In the genomic region with DNA sequence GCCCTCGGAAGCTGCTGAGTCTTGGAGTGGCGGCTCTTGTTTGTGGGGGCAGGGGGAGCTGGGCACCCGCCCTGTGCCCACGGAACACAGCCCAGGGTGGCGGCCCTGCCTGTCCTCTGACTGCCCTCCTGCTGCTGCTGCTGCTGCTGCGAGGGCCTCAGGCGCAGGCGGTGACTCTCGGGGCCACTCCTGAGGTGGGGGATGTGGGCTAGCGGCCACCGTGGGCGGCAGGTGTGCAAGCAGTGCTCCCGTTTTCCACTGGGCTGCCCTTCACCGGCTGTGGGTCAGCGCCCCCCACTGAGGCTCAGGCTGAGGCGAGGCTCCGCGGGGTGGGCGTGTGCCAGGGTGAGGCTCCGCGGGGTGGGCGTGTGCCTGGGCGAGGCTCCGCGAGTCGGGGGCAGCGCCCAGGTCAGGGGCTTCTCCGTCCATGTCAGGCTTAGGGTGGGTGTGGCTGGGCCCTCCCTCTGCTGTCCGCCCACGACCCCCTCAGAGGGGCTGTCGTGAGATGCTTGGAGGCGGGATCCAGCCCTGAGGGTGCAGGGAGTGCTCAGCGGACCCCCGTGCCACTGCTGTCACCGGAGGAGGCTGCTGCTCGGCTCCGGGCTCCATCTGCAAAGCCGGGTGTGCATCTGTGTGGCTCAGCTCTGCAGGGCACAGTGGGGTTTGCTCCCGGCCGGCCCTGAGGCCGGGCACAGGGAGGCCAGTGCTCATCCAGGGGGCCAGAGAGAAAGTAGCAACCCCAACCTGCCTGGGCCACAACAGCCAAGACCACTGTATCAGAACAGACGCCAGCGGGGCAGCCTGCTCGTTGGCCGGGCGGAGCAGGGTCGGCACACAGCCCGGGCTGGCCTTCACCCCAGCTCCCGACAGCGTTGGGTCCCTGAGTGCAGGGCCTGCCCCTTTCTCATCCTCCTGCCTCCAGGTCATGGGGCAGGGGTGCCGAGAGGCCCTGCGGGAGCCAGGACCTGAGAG, we compare ENCODE assay signal across 21 cellular contexts.
"Had no signal": no experiment of that assay in that cellular context is flagged by ENCODE, and none has a peak within 500 bp of the region (broad histone marks: within the 10 kb centered on the region; RNA-seq: fewer than 3 reads in every experiment).

No MANE protein-coding gene starts in this region.

- H3K4me1 Mint-ChIP-seq: activated CD8-positive, alpha-beta memory T cell treated with anti-CD3 and anti-CD28 coated beads, Interleukin-2, amount 10 ng/mL, durations not matched to agents 7 days and 5 days had no signal

- H3K9me3 Mint-ChIP-seq: activated naive CD4-positive, alpha-beta T cell treated with anti-CD3 and anti-CD28 coated beads, Interleukin-2, amount 50 U/mL, for 72 hours; T-helper 1 cell treated with Interleukin-12 subunit alpha and Interleukin-12 subunit beta and Interleukin-4 antibody, amounts not matched to agents 30 μg/mL and 1 μg/mL, for 36 hours had no signal

- H3K27me3 ChIP-seq: upper lobe of left lung had no signal

- H3K4me1 ChIP-seq: lower lobe of right lung had no signal

- H3K27ac ChIP-seq: lower lobe of right lung, skin epidermis, upper lobe of left lung, WERI-Rb-1 had no signal

- H3K9me3 ChIP-seq: lower lobe of right lung, upper lobe of left lung had no signal

- H3K36me3 Mint-ChIP-seq: activated naive CD4-positive, alpha-beta T cell treated with anti-CD3 and anti-CD28 coated beads, Interleukin-2, amount 50 U/mL, for 72 hours had no signal

- H3K4me3 Mint-ChIP-seq: activated CD8-positive, alpha-beta memory T cell treated with anti-CD3 and anti-CD28 coated beads, Interleukin-2, amount 10 ng/mL, durations not matched to agents 7 days and 5 days; brain; T-helper 1 cell treated with Interleukin-12 subunit alpha and Interleukin-12 subunit beta and Interleukin-4 antibody, amounts not matched to agents 30 μg/mL and 1 μg/mL, for 36 hours had no signal

- DNase-seq: activated CD4-positive, alpha-beta T cell treated with anti-CD3 and anti-CD28 coated beads, Interleukin-2, amount 50 U/mL, for 48 hours; activated CD8-positive, alpha-beta memory T cell treated with anti-CD3 and anti-CD28 coated beads, Interleukin-2, amount 10 ng/mL, durations not matched to agents 7 days and 5 days; activated effector memory CD4-positive, alpha-beta T cell treated with Interleukin-2 at 50 U/mL for 16 hours; activated T-cell treated with anti-CD3 and anti-CD28 coated beads, Interleukin-2, amount 50 U/mL, for 1 hour; central memory CD4-positive, alpha-beta T cell; cortex of kidney; effector CD8-positive, alpha-beta T cell; foreskin fibroblast; glutamatergic neuron; lower lobe of right lung; midbrain; retina; stimulated activated CD4-positive, alpha-beta T cell treated with anti-CD3 and anti-CD28 coated beads, Interleukin-15, amount 100 ng/mL, for 24 hours; stimulated activated CD4-positive, alpha-beta T cell treated with anti-CD3 and anti-CD28 coated beads, Interleukin-4, amount 100 ng/mL, for 24 hours; stimulated activated naive CD4-positive, alpha-beta T cell treated with Interleukin-2 at 50 U/mL for 16 hours; WERI-Rb-1 had no signal

- ATAC-seq: activated CD8-positive, alpha-beta memory T cell treated with anti-CD3 and anti-CD28 coated beads, Interleukin-2, amount 10 ng/mL, durations not matched to agents 7 days and 5 days had no signal

- H3K4me3 ChIP-seq: lower lobe of right lung, skin epidermis, upper lobe of left lung had no signal

- H3K27me3 Mint-ChIP-seq: activated CD8-positive, alpha-beta memory T cell treated with anti-CD3 and anti-CD28 coated beads, Interleukin-2, amount 10 ng/mL, durations not matched to agents 7 days and 5 days; brain had no signal

- H3K27ac Mint-ChIP-seq: activated CD8-positive, alpha-beta memory T cell treated with anti-CD3 and anti-CD28 coated beads, Interleukin-2, amount 10 ng/mL, durations not matched to agents 7 days and 5 days; T-helper 1 cell treated with Interleukin-12 subunit alpha and Interleukin-12 subunit beta and Interleukin-4 antibody, amounts not matched to agents 30 μg/mL and 1 μg/mL, for 36 hours had no signal
